In the genomic region with DNA sequence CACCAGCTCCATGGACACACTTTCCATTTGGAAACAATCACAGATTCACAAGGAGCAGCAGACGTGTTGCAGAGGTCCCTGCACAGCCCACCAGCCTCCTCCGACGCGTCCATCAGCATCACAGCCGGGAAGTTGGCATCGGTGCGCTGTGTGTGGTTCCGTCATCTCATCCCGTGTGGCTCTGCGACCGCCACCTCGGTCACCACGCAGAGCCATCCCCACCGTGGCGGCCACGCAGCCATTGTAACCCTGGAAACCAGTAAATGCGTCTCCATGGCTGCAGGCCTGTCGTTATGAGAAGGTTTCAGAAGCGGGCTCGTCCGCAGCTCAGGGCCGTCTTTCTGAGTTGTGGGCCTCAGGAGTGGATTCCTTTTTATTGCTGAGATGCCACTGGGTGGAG, we compare ENCODE assay signal across 20 cellular contexts. TPM values are rescaled to one million over a fixed set of nuclear protein-coding genes. Genes with fewer than 3 reads are reported as not detected.
DNase-seq lines count a peak whose midpoint lies in the region; ATAC-seq and TF ChIP-seq lines count a peak whose summit lies in the region.
"Had no signal": no experiment of that assay in that cellular context is flagged by ENCODE, and none has a peak within 500 bp of the region (broad histone marks: within the 10 kb centered on the region; RNA-seq: fewer than 3 reads in every experiment).

No MANE protein-coding gene starts in this region.

- H3F3A ChIP-seq in neural progenitor cell (ENCODE audit: low read depth) = no peaks in the 10 kb centered on the region

- no peaks in the 10 kb centered on the region for H3K9me3 ChIP-seq in neural progenitor cell (ENCODE audit: low read depth)
- H3K9me3 ChIP-seq: HAP-1, Peyer's patch had no signal

- H3K36me3 ChIP-seq in H7 (replicated peaks; ENCODE audit: control insufficient read depth, insufficient read depth, low read length) (no peaks in the 10 kb centered on the region), neural progenitor cell (no peaks in the 10 kb centered on the region)

- H3K9ac ChIP-seq in neural progenitor cell = no peak overlapping the region

- no peak overlapping the region for H2AFZ ChIP-seq in neural progenitor cell (replicated peaks)

- DNase-seq in H7 (peak; percentile 28), neural progenitor cell (ENCODE audit: low spot score) (no peak), nucleus accumbens (lab: John Stamatoyannopoulos, UW) (no peak), A172 (ENCODE audit: low spot score) (no peak)
- DNase-seq: Calu3; CD4-positive, CD25-positive, alpha-beta regulatory T cell; DMS153; IMR-90; Karpas-422; MV-4-11; NCI-H1105 treated with DMSO at 0.1 percent for 48 hours; NCI-H2029 treated with DMSO at 0.1 percent for 48 hours; NCI-H226; NCI-H510A treated with DMSO at 0.1 percent for 48 hours; NCI-H82; Peyer's patch had no signal

- H3K4me3 Mint-ChIP-seq in neural progenitor cell = no peak overlapping the region
- H3K4me3 Mint-ChIP-seq: CD4-positive, CD25-positive, alpha-beta regulatory T cell had no signal

- H3K4me3 ChIP-seq in H7 (ENCODE audit: insufficient read depth, low read depth, low read length) (no peak overlapping the region), neural progenitor cell (no peak overlapping the region)
- H3K4me3 ChIP-seq: HAP-1, Peyer's patch had no signal

- peaks cover 9% of the 10 kb centered on the region for H3K27me3 Mint-ChIP-seq in neural progenitor cell (ENCODE audit: insufficient read depth, low read depth)
- H3K27me3 Mint-ChIP-seq: CD4-positive, CD25-positive, alpha-beta regulatory T cell had no signal

- TF ChIP-seq CTCF in neural progenitor cell (IDR thresholded peaks at IDR 0.05) = no peak

- peaks cover 64% of the 10 kb centered on the region for H3K79me2 ChIP-seq in neural progenitor cell (ENCODE audit: low read depth)

- H3K27ac ChIP-seq in cingulate gyrus (ENCODE audit: low read depth, low read length) (peak overlapping the region; percentile 32), neural progenitor cell (no peak overlapping the region), temporal lobe (ENCODE audit: low read depth, low read length) (peak overlapping the region; percentile 17)
- H3K27ac ChIP-seq: Peyer's patch had no signal

- H3K4me2 ChIP-seq in neural progenitor cell = no peak overlapping the region

- H3K4me1 Mint-ChIP-seq in neural progenitor cell = peaks cover 46% of the 10 kb centered on the region

- peaks cover 71% of the 10 kb centered on the region for H4K20me1 ChIP-seq in neural progenitor cell (ENCODE audit: low read depth)

- peaks cover 25% of the 10 kb centered on the region for H3K9me3 Mint-ChIP-seq in neural progenitor cell
- H3K9me3 Mint-ChIP-seq: CD4-positive, CD25-positive, alpha-beta regulatory T cell had no signal

- ATAC-seq in HG02870 (IDR thresholded peaks at IDR 0.05; ENCODE audit: unreplicated experiment) = no peak

- H3K27me3 ChIP-seq in H7 (ENCODE audit: control insufficient read depth, insufficient read depth, low read length) (no peaks in the 10 kb centered on the region), neural progenitor cell (no peaks in the 10 kb centered on the region)
- H3K27me3 ChIP-seq: Peyer's patch had no signal

- H3K36me3 Mint-ChIP-seq in neural progenitor cell = peaks cover 36% of the 10 kb centered on the region

- no peaks in the 10 kb centered on the region for H3K4me1 ChIP-seq in neural progenitor cell
- H3K4me1 ChIP-seq: HAP-1 had no signal

- H3K27ac Mint-ChIP-seq in neural progenitor cell = peak overlapping the region; percentile 33

RNA-seq across cellular contexts. Expression of gene FOXK1, which starts 36.0 kb away (rescaled TPM):
- total RNA-seq in H7 (2014; rRNA removed; shearing (Covaris generic)) = 20.4 and 23.1 TPM in 2 replicates
- total RNA-seq in neural progenitor cell (ENCODE audit: low replicate concordance) (11.1 and 22.4 TPM in 2 replicates), temporal lobe (23.4 TPM)
- 8.3 and 16.6 TPM in 2 replicates for total RNA-seq in A172 (2014; rRNA removed; shearing (Covaris generic))

RNA-seq across cellular contexts. Expression of gene AP5Z1, which starts 57.4 kb away (rescaled TPM):
- 22.4 and 25.6 TPM in 2 replicates for total RNA-seq in H7 (2014; rRNA removed; shearing (Covaris generic))
- total RNA-seq in neural progenitor cell (ENCODE audit: low replicate concordance) = 8.3 and 21.8 TPM in 2 replicates
- total RNA-seq in temporal lobe = 9.3 TPM
- total RNA-seq in A172 (2014; rRNA removed; shearing (Covaris generic)) = 21.2 and 38.4 TPM in 2 replicates
